8 cellular contexts compared by ENCODE assay signal in genomic region chr5:172282277-172283019, GRCh38. TPM values are rescaled to one million over a fixed set of nuclear protein-coding genes. Genes with fewer than 3 reads are reported as not detected.
DNase-seq lines count a peak whose midpoint lies in the region; ATAC-seq and TF ChIP-seq lines count a peak whose summit lies in the region.

No MANE protein-coding gene starts in this region.

- peak overlapping the region; percentile 81 for H3K4me2 ChIP-seq in osteoblast (ENCODE audit: insufficient read depth, low read length)

- peak overlapping the region; percentile 78 for H3K27ac ChIP-seq in osteoblast (ENCODE audit: low read depth, low read length)

- no peaks in the 10 kb centered on the region for H3K27me3 ChIP-seq in NT2/D1 (ENCODE audit: insufficient read depth, insufficient read length)
- H3K27me3 ChIP-seq in endocrine pancreas (ENCODE audit: control insufficient read depth, insufficient read depth, low read length) = no peaks in the 10 kb centered on the region
- no peaks in the 10 kb centered on the region for H3K27me3 ChIP-seq in osteoblast (ENCODE audit: insufficient read depth, low read length)

- H3K9me3 ChIP-seq in NT2/D1 (ENCODE audit: insufficient read depth, low read length) (no peaks in the 10 kb centered on the region), endocrine pancreas (ENCODE audit: control insufficient read depth, low read length) (no peaks in the 10 kb centered on the region), osteoblast (ENCODE audit: low read depth, low read length) (no peaks in the 10 kb centered on the region)

- no peaks in the 10 kb centered on the region for H3K4me1 ChIP-seq in NT2/D1 (ENCODE audit: insufficient read depth, insufficient read length)
- peaks cover 10% of the 10 kb centered on the region for H3K4me1 ChIP-seq in endocrine pancreas (ENCODE audit: control insufficient read depth, insufficient read depth, low read length)
- peaks cover 18% of the 10 kb centered on the region for H3K4me1 ChIP-seq in osteoblast (ENCODE audit: insufficient read depth, low read length)

- peaks cover 4% of the 10 kb centered on the region for H3K36me3 ChIP-seq in NT2/D1 (ENCODE audit: insufficient read depth, insufficient read length, low read length)
- no peaks in the 10 kb centered on the region for H3K36me3 ChIP-seq in endocrine pancreas (ENCODE audit: control insufficient read depth, insufficient read depth, low read length)
- no peaks in the 10 kb centered on the region for H3K36me3 ChIP-seq in osteoblast (ENCODE audit: insufficient read depth, low read length)

- peaks cover 32% of the 10 kb centered on the region for H4K20me1 ChIP-seq in osteoblast (ENCODE audit: insufficient read depth, low read length)

- no peak for ATAC-seq in HG02759 (IDR thresholded peaks at IDR 0.05; ENCODE audit: unreplicated experiment)
- no peak for ATAC-seq in HG03342 (IDR thresholded peaks at IDR 0.05; ENCODE audit: unreplicated experiment)

- H3K79me2 ChIP-seq in osteoblast (ENCODE audit: insufficient read depth, low read length) = peaks cover 58% of the 10 kb centered on the region

- H2AFZ ChIP-seq in osteoblast (ENCODE audit: low read length) = peak overlapping the region; percentile 71

- H3K4me3 ChIP-seq in NT2/D1 (ENCODE audit: insufficient read length, low read depth) (peak overlapping the region; percentile 68), endocrine pancreas (ENCODE audit: control insufficient read depth, insufficient read depth, low read length) (peak overlapping the region; percentile 96), osteoblast (ENCODE audit: insufficient read depth, low read length) (peak overlapping the region; percentile 95)

- no peak for TF ChIP-seq CTCF in osteoblast (IDR thresholded peaks at IDR 0.05; ENCODE audit: extremely low read depth, low read depth, low read length)

- H3K9ac ChIP-seq in NT2/D1 (ENCODE audit: insufficient read length, low read depth) (peak overlapping the region; percentile 82), endocrine pancreas (ENCODE audit: control insufficient read depth, insufficient read depth, low read length) (peak overlapping the region; percentile 76)

- DNase-seq in Daoy (ENCODE audit: low read depth) = peak; percentile 56
- no peak for DNase-seq in NT2/D1 (ENCODE audit: low read depth, low spot score)
- peak; percentile 91 for DNase-seq in osteoblast (ENCODE audit: insufficient read length, low spot score, missing footprints)
- no peak for DNase-seq in SIG-M5 (lab: John Stamatoyannopoulos, UW)
- DNase-seq in Ammon's horn (ENCODE audit: low spot score) = no peak

RNA-seq across cellular contexts. Expression of gene UBTD2, which starts 1.1 kb away (rescaled TPM):
- 31.6 and 32.6 TPM in 2 replicates for total RNA-seq in Daoy (2014; rRNA removed; shearing (Covaris generic))
- total RNA-seq in osteoblast = 37.6 and 38.3 TPM in 2 replicates

Comparison
In these comparisons a context has a peak if more than half of its experiments do, and no peak if none do; other contexts are left out.
1. DNase-seq: peak in Daoy (single experiment) and osteoblast (single experiment); none in NT2/D1 (single experiment), SIG-M5 (single experiment) and Ammon's horn (single experiment).
2. Peak in every context shown above with its lines, with median percentiles within 50 percentile points of each other: H3K4me3 ChIP-seq.